Comparison of ENCODE assay signal across 13 cellular contexts in the genomic region with DNA sequence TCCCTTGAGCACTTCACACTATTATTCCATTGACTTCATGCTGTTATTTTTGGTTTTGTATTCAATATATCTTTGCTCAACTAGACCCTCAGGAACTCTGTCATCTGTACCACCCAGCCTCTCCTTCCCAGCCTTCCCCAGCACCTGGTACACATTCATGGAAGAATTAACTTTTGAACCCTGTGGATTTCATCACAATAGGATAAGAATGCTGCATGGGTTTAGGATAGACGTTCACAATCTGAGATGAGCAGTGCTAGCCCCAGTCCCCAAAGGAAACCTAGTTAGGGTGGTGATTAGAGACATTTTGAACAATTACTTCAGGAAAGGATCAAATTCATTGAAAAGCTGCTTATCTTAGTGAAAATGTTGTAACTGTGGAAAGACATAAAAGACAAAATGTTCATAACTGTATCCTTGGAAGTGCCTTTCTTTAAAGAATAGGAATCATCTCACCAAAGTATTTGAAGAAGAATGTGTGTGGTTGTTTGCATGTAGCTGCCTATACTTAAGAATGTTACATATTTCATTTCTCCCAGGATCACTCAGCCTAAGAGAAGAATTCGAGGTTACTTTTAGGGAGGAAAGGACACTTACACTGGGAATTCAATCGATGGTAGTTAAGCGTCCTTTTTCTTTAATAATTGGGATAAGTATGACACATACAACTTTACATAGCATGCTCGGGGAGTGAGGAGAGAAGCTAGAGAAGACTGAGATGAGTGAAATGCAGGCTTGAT. TPM values are rescaled to one million over a fixed set of nuclear protein-coding genes. Genes with fewer than 3 reads are reported as not detected.
DNase-seq lines count a peak whose midpoint lies in the region; ATAC-seq and TF ChIP-seq lines count a peak whose summit lies in the region.
"Had no signal": no experiment of that assay in that cellular context is flagged by ENCODE, and none has a peak within 500 bp of the region (broad histone marks: within the 10 kb centered on the region; RNA-seq: fewer than 3 reads in every experiment).

No MANE protein-coding gene starts in this region.

- TF ChIP-seq CTCF in OCI-LY3 (IDR thresholded peaks at IDR 0.05; ENCODE audit: low read depth, low read length) (no peak), esophagus squamous epithelium (IDR thresholded peaks at IDR 0.05) (no peak), prostate gland (IDR thresholded peaks at IDR 0.05) (no peak)

- H3K27ac ChIP-seq in OCI-LY3 (ENCODE audit: low read length) (no peak overlapping the region), esophagus squamous epithelium (peak overlapping the region; percentile 17 to 77 (median 42)), prostate gland (peak overlapping the region; percentile 7 to 29)

- POLR2A ChIA-PET in activated CD8-positive, alpha-beta T cell treated with anti-CD3 and anti-CD28 coated beads, Interleukin-2, amount 10 ng/mL, durations not matched to agents 7 days and 5 days (lab: Charles Lee), result no interaction called here

- no peaks in the 10 kb centered on the region for H4K20me1 ChIP-seq in OCI-LY3 (ENCODE audit: insufficient read depth, low read length)

- peaks cover 32% of the 10 kb centered on the region for H3K4me1 Mint-ChIP-seq in activated CD8-positive, alpha-beta T cell treated with anti-CD3 and anti-CD28 coated beads, Interleukin-2, amount 10 ng/mL, durations not matched to agents 7 days and 5 days (ENCODE audit: low read depth)

- peaks cover 54% of the 10 kb centered on the region for H3K27me3 ChIP-seq in OCI-LY3 (ENCODE audit: low read depth, low read length)
- H3K27me3 ChIP-seq in esophagus squamous epithelium, result peaks cover 0 to 10% (median 0%) of the 10 kb centered on the region in 4 donors
- no peaks in the 10 kb centered on the region for H3K27me3 ChIP-seq in prostate gland (replicated peaks; ENCODE audit: insufficient read depth)

- peak overlapping the region; percentile 46; the same call in 1 of the 2 replicates for H2AFZ ChIP-seq in OCI-LY3 (ENCODE audit: low read depth, low read length)

- CTCF ChIA-PET in activated CD8-positive, alpha-beta T cell treated with anti-CD3 and anti-CD28 coated beads, Interleukin-2, amount 10 ng/mL, durations not matched to agents 7 days and 5 days (lab: Charles Lee), result interaction anchor here (1.1 to 2.7 kb wide), 3 partner anchors 21 to 410 kb away, joined by 3 to 6 read pairs (median 3); a partner anchor contains a TSS

- DNase-seq in AG20443 (ENCODE audit: low spot score) (peak; percentile 22), esophagus squamous epithelium (lab: John Stamatoyannopoulos, UW) (no peak), prostate gland (ENCODE audit: low spot score) (no peak), DMS114 treated with DMSO at 0.1 percent for 48 hours (lab: John Stamatoyannopoulos, UW; ENCODE audit: unreplicated experiment) (no peak), pons (ENCODE audit: low spot score) (no peak), GM19240 (ENCODE audit: insufficient read length, low spot score) (no peak)
- DNase-seq in activated CD8-positive, alpha-beta T cell treated with anti-CD3 and anti-CD28 coated beads, Interleukin-2, amount 10 ng/mL, durations not matched to agents 7 days and 5 days, result no peak
- DNase-seq: activated CD8-positive, alpha-beta T cell treated with anti-CD3 and anti-CD28 coated beads for 36 hours; CD4-positive, alpha-beta T cell; NCI-H2227 treated with DMSO at 0.1 percent for 48 hours; stimulated activated CD4-positive, alpha-beta T cell treated with anti-CD3 and anti-CD28 coated beads, Interleukin-4, amount 100 ng/mL, for 4 hours had no signal

- H3K27ac Mint-ChIP-seq in activated CD8-positive, alpha-beta T cell treated with anti-CD3 and anti-CD28 coated beads, Interleukin-2, amount 10 ng/mL, durations not matched to agents 7 days and 5 days, result no peak overlapping the region
- H3K27ac Mint-ChIP-seq: activated CD8-positive, alpha-beta T cell treated with anti-CD3 and anti-CD28 coated beads for 36 hours; CD4-positive, alpha-beta T cell had no signal

- H3K79me2 ChIP-seq in OCI-LY3 (ENCODE audit: low read length), result no peaks in the 10 kb centered on the region

- WGBS in esophagus squamous epithelium, 2 donors, result 28 to 48% methylated on average over 5 of the region's 5 CpGs
- 53% methylated on average over 5 of the region's 5 CpGs for WGBS in prostate gland

- no peaks in the 10 kb centered on the region for H3K36me3 Mint-ChIP-seq in activated CD8-positive, alpha-beta T cell treated with anti-CD3 and anti-CD28 coated beads, Interleukin-2, amount 10 ng/mL, durations not matched to agents 7 days and 5 days (ENCODE audit: low read depth)

- peak overlapping the region; percentile 75 for H3K4me2 ChIP-seq in OCI-LY3 (ENCODE audit: low read length)

- no peak overlapping the region for H3K9ac ChIP-seq in OCI-LY3 (ENCODE audit: low read length)

- no peak for ATAC-seq in activated CD8-positive, alpha-beta T cell treated with anti-CD3 and anti-CD28 coated beads, Interleukin-2, amount 10 ng/mL, durations not matched to agents 7 days and 5 days
- ATAC-seq: activated CD8-positive, alpha-beta T cell treated with anti-CD3 and anti-CD28 coated beads for 36 hours; K562 had no signal

- peaks cover 52% of the 10 kb centered on the region for H3K27me3 Mint-ChIP-seq in activated CD8-positive, alpha-beta T cell treated with anti-CD3 and anti-CD28 coated beads, Interleukin-2, amount 10 ng/mL, durations not matched to agents 7 days and 5 days (ENCODE audit: low read depth)

- no peaks in the 10 kb centered on the region for H3K9me3 Mint-ChIP-seq in activated CD8-positive, alpha-beta T cell treated with anti-CD3 and anti-CD28 coated beads, Interleukin-2, amount 10 ng/mL, durations not matched to agents 7 days and 5 days (ENCODE audit: insufficient read depth)
- H3K9me3 Mint-ChIP-seq: activated CD8-positive, alpha-beta T cell treated with anti-CD3 and anti-CD28 coated beads for 36 hours; CD4-positive, alpha-beta T cell had no signal

- H3K9me3 ChIP-seq in OCI-LY3 (ENCODE audit: insufficient read depth, low read length), result no peaks in the 10 kb centered on the region
- no peaks in the 10 kb centered on the region for H3K9me3 ChIP-seq in esophagus squamous epithelium
- no peaks in the 10 kb centered on the region for H3K9me3 ChIP-seq in prostate gland

- H3K4me3 Mint-ChIP-seq in activated CD8-positive, alpha-beta T cell treated with anti-CD3 and anti-CD28 coated beads, Interleukin-2, amount 10 ng/mL, durations not matched to agents 7 days and 5 days, result no peak overlapping the region
- H3K4me3 Mint-ChIP-seq: activated CD8-positive, alpha-beta T cell treated with anti-CD3 and anti-CD28 coated beads for 36 hours; CD4-positive, alpha-beta T cell had no signal

- H3K4me3 ChIP-seq in OCI-LY3 (ENCODE audit: low read length) (peak overlapping the region; percentile 68), esophagus squamous epithelium (peak overlapping the region in 2 of 4 donors; percentile 22 to 52), prostate gland (no peak overlapping the region)
- H3K4me3 ChIP-seq: K562 had no signal

- intact Hi-C loops in esophagus squamous epithelium (cut with DNase I) (no loop called here), prostate gland (cut with DNase I) (no loop called here)

- TF ChIP-seq POLR2A in esophagus squamous epithelium (IDR thresholded peaks at IDR 0.05) (no peak), prostate gland (IDR thresholded peaks at IDR 0.05) (no peak)

- peaks cover 12% of the 10 kb centered on the region for H3K4me1 ChIP-seq in OCI-LY3 (ENCODE audit: low read length)
- peaks cover 25 to 61% (median 52%) of the 10 kb centered on the region in 3 donors for H3K4me1 ChIP-seq in esophagus squamous epithelium
- peaks cover 7% of the 10 kb centered on the region for H3K4me1 ChIP-seq in prostate gland (replicated peaks)

- H3K36me3 ChIP-seq in OCI-LY3 (replicated peaks; ENCODE audit: low read depth, low read length) (no peaks in the 10 kb centered on the region), esophagus squamous epithelium (no peaks in the 10 kb centered on the region), prostate gland (no peaks in the 10 kb centered on the region)

RNA-seq across cellular contexts. Expression of a gene that starts 21.8 kb away (rescaled TPM):
- total RNA-seq in esophagus squamous epithelium (10 to 100 TPM in 2 of 4 donors, 1 to 10 TPM in 2; 1.0 to 20.6 (median 12.8) TPM), prostate gland (100 to 1,000 TPM in 1 of 2 donors, 10 to 100 TPM in 1; 19.4 to 289 TPM)
- 1 to 10 TPM; 1.9 to 2.3 TPM for total RNA-seq in activated CD8-positive, alpha-beta T cell treated with anti-CD3 and anti-CD28 coated beads, Interleukin-2, amount 10 ng/mL, durations not matched to agents 7 days and 5 days
